In the genomic region with DNA sequence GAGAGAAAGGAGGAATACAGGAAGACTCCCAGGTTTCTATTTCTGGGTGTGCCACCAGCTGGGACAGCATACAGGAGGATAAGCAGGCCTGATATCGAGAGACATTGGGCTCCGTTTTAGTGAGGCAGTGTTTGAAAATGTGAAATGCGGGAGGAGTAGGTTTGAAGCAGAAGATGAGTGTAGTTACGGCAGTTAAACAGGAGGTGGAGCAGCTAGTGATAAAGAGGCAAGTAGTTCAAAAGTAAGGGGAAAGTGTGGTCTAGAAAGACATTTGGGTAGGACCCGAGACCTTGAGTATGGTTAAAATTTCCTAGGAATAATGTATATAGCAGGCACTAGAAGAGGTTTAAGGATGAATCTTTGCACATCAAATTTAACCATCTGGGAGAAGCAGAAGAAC, we compare ENCODE assay signal across 9 cellular contexts. TPM values are rescaled to one million over a fixed set of nuclear protein-coding genes. Genes with fewer than 3 reads are reported as not detected.
DNase-seq lines count a peak whose midpoint lies in the region; ATAC-seq and TF ChIP-seq lines count a peak whose summit lies in the region.
"Had no signal": no experiment of that assay in that cellular context is flagged by ENCODE, and none has a peak within 500 bp of the region (broad histone marks: within the 10 kb centered on the region; RNA-seq: fewer than 3 reads in every experiment).

No MANE protein-coding gene starts in this region.

- DNase-seq in Caco-2, result peak in 1 of 2 experiments; percentile 31
- DNase-seq in NAMALWA (ENCODE audit: low spot score), result peak; percentile 44
- DNase-seq in retinal pigment epithelial cell (ENCODE audit: low read depth), result peak; percentile 0
- no peak for DNase-seq in NCI-H2196 treated with DMSO at 0.1 percent for 48 hours (lab: John Stamatoyannopoulos, UW; ENCODE audit: unreplicated experiment)
- DNase-seq in CD4-positive, alpha-beta memory T cell, result no peak

- no peaks in the 10 kb centered on the region for H3K36me3 ChIP-seq in Caco-2 (ENCODE audit: control insufficient read depth, insufficient read depth, low read length)
- peaks cover 15% of the 10 kb centered on the region for H3K36me3 ChIP-seq in ectodermal cell (ENCODE audit: control insufficient read depth, insufficient read depth, low read length)
- H3K36me3 ChIP-seq in CD4-positive, alpha-beta memory T cell (ENCODE audit: insufficient read depth, low read length), result no peaks in the 10 kb centered on the region

- H3K4me3 ChIP-seq in Caco-2 (ENCODE audit: low read depth, low read length), result no peak overlapping the region
- no peak overlapping the region for H3K4me3 ChIP-seq in ectodermal cell (ENCODE audit: insufficient read depth, low read depth, low read length)
- no peak overlapping the region for H3K4me3 ChIP-seq in retinal pigment epithelial cell (ENCODE audit: low read length)
- H3K4me3 ChIP-seq in CD4-positive, alpha-beta memory T cell (ENCODE audit: low read length in 2 of 2), result no peak overlapping the region

- no peaks in the 10 kb centered on the region for H3K27me3 ChIP-seq in Caco-2 (replicated peaks; ENCODE audit: control insufficient read depth, insufficient read depth, low read length)
- H3K27me3 ChIP-seq in ectodermal cell (ENCODE audit: control insufficient read depth, insufficient read depth, low read length, poor library complexity, severe bottlenecking), result no peaks in the 10 kb centered on the region
- no peaks in the 10 kb centered on the region for H3K27me3 ChIP-seq in CD4-positive, alpha-beta memory T cell (ENCODE audit: insufficient read depth, low read length)
- H3K27me3 ChIP-seq: neutrophil had no signal

- H3K27ac ChIP-seq in ectodermal cell (ENCODE audit: insufficient read depth, low read depth, low read length, poor library complexity, severe bottlenecking), result peak overlapping the region; percentile 87
- H3K27ac ChIP-seq in CD4-positive, alpha-beta memory T cell (ENCODE audit: low read depth, low read length), result no peak overlapping the region
- H3K27ac ChIP-seq: neutrophil had no signal

- 73 to 78% methylated on average over 5 of the region's 5 CpGs for WGBS in ectodermal cell, 2 experiments

- no peak overlapping the region for H3K27ac Mint-ChIP-seq in Caco-2 (ENCODE audit: unreplicated experiment)
- H3K27ac Mint-ChIP-seq in CD4-positive, alpha-beta memory T cell, result peak overlapping the region in 2 of 7 donors; percentile 13 to 41

- H3K4me1 ChIP-seq in Caco-2 (no peaks in the 10 kb centered on the region), ectodermal cell (ENCODE audit: control insufficient read depth, insufficient read depth, low read length) (peaks cover 16% of the 10 kb centered on the region)
- H3K4me1 ChIP-seq in CD4-positive, alpha-beta memory T cell (ENCODE audit: insufficient read depth, low read length), result no peaks in the 10 kb centered on the region

- POLR2A ChIA-PET in Caco-2 (lab: Charles Lee), result interaction anchor here (0.7 kb wide), 1 partner anchor 43 kb away, joined by 3 read pairs; a partner anchor contains a TSS
- POLR2A ChIA-PET in CD4-positive, alpha-beta memory T cell (lab: Charles Lee; ENCODE audit: partially characterized antibody), result no interaction called here

- TF ChIP-seq CTCF in Caco-2 (IDR thresholded peaks at IDR 0.05; ENCODE audit: insufficient read depth in 1 of 2, low read depth in 1 of 2, low read length in 1 of 2, severe bottlenecking in 1 of 2, unreplicated experiment in 1 of 2) (peak; percentile 47 to 48), retinal pigment epithelial cell (conservative IDR thresholded peaks at IDR 0.05; ENCODE audit: low read depth, low read length) (peak; percentile 59)

- no peaks in the 10 kb centered on the region for H3K9me3 ChIP-seq in Caco-2
- no peaks in the 10 kb centered on the region for H3K9me3 ChIP-seq in ectodermal cell (ENCODE audit: control insufficient read depth, low read length)
- H3K9me3 ChIP-seq in CD4-positive, alpha-beta memory T cell (ENCODE audit: control insufficient read depth in 1 of 2, low read length in 2 of 2), result no peaks in the 10 kb centered on the region
- H3K9me3 ChIP-seq: neutrophil had no signal

- no peaks in the 10 kb centered on the region for H3K27me3 Mint-ChIP-seq in Caco-2 (ENCODE audit: insufficient read depth, unreplicated experiment)
- no peaks in the 10 kb centered on the region for H3K27me3 Mint-ChIP-seq in CD4-positive, alpha-beta memory T cell

- CTCF ChIA-PET in Caco-2 (lab: Charles Lee), result interaction anchor here (1.4 kb wide), 1 partner anchor 43 kb away, joined by 5 read pairs; a partner anchor contains a TSS
- CTCF ChIA-PET in CD4-positive, alpha-beta memory T cell (lab: Charles Lee; ENCODE audit: partially characterized antibody), result no interaction called here

- H3K4me3 Mint-ChIP-seq in Caco-2 (ENCODE audit: unreplicated experiment), result no peak overlapping the region
- H3K4me3 Mint-ChIP-seq in CD4-positive, alpha-beta memory T cell, result no peak overlapping the region

- peak; percentile 69 for ATAC-seq in GM19043 (IDR thresholded peaks at IDR 0.05; ENCODE audit: low read depth, unreplicated experiment)
- ATAC-seq in HG03139 (IDR thresholded peaks at IDR 0.05; ENCODE audit: unreplicated experiment), result no peak

- intact Hi-C loops in Caco-2 (cut with micrococcal nuclease; ENCODE audit: unreplicated experiment), result no loop called here
- intact Hi-C loops in CD4-positive, alpha-beta memory T cell (cut with micrococcal nuclease), result no loop called here

- no peaks in the 10 kb centered on the region for H3K9me3 Mint-ChIP-seq in Caco-2 (ENCODE audit: unreplicated experiment)
- H3K9me3 Mint-ChIP-seq in CD4-positive, alpha-beta memory T cell, result no peaks in the 10 kb centered on the region

- H3K4me1 Mint-ChIP-seq in Caco-2 (ENCODE audit: low read depth, unreplicated experiment), result no peaks in the 10 kb centered on the region
- peaks cover 0 to 3% (median 0%) of the 10 kb centered on the region in 4 donors for H3K4me1 Mint-ChIP-seq in CD4-positive, alpha-beta memory T cell

- peaks cover 17% of the 10 kb centered on the region for H3K36me3 Mint-ChIP-seq in Caco-2 (ENCODE audit: insufficient read depth, unreplicated experiment)
- peaks cover 44 to 46% of the 10 kb centered on the region in 2 donors for H3K36me3 Mint-ChIP-seq in CD4-positive, alpha-beta memory T cell

- no TSS peak for BruUV-seq in Caco-2 (replicated peaks; lab: Mats Ljungman, UMichigan)

RNA-seq across cellular contexts. Expression of a gene that starts 42.4 kb away (rescaled TPM):
- 42.8 TPM in 2 replicates for total RNA-seq in Caco-2 (2022)
- polyA plus RNA-seq in ectodermal cell (2013, experiment 1 of 4), result 84.2 TPM
- 122 TPM for polyA plus RNA-seq in ectodermal cell (2013, experiment 2 of 4)
- polyA plus RNA-seq in ectodermal cell (2013, experiment 3 of 4), result 67.0 TPM
- polyA plus RNA-seq in ectodermal cell (2013, experiment 4 of 4), result 76.6 TPM
- total RNA-seq in CD4-positive, alpha-beta memory T cell, result 10 to 100 TPM; 54.0 to 58.9 TPM
- 10 to 100 TPM; 13.5 to 22.3 TPM for polyA plus RNA-seq in CD4-positive, alpha-beta memory T cell

Comparison
In these comparisons a context has a peak if more than half of its experiments do, and no peak if none do; other contexts are left out.
1. DNase-seq: peak in NAMALWA (single experiment) and retinal pigment epithelial cell (single experiment); none in NCI-H2196 treated with DMSO at 0.1 percent for 48 hours (single experiment) and CD4-positive, alpha-beta memory T cell (0 of 5).